Comparison of ENCODE assay signal across 1 cellular context in genomic region chr10:62073429-62073828, GRCh38.
A peak's percentile ranks its signal among the peaks of the same experiment; 100 is the strongest.
TF ChIP-seq lines count a peak whose summit lies in the region.

No MANE protein-coding gene starts in this region.

TF ChIP-seq in SK-N-SH, 30 proteins besides CTCF, POLR2A, EP300 and RAD21 (continued from another document):
- TF ChIP-seq POLR2AphosphoS5 (IDR thresholded peaks at IDR 0.05; ENCODE audit: low read depth, low read length), result peak; percentile 48; the same call in 1 of the 2 replicates
- TF ChIP-seq FOXJ3 (CRISPR knock-in tag; IDR thresholded peaks at IDR 0.05), result no peak
- peak; percentile 32; the same call in 1 of the 2 replicates for TF ChIP-seq NFIC (IDR thresholded peaks at IDR 0.05; ENCODE audit: borderline replicate concordance)
- peak; percentile 81 for TF ChIP-seq RFX5 (IDR thresholded peaks at IDR 0.05; ENCODE audit: low read length)
- TF ChIP-seq, protein P1, sequence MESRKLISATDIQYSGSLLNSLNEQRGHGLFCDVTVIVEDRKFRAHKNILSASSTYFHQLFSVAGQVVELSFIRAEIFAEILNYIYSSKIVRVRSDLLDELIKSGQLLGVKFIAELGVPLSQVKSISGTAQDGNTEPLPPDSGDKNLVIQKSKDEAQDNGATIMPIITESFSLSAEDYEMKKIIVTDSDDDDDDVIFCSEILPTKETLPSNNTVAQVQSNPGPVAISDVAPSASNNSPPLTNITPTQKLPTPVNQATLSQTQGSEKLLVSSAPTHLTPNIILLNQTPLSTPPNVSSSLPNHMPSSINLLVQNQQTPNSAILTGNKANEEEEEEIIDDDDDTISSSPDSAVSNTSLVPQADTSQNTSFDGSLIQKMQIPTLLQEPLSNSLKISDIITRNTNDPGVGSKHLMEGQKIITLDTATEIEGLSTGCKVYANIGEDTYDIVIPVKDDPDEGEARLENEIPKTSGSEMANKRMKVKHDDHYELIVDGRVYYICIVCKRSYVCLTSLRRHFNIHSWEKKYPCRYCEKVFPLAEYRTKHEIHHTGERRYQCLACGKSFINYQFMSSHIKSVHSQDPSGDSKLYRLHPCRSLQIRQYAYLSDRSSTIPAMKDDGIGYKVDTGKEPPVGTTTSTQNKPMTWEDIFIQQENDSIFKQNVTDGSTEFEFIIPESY (IDR thresholded peaks at IDR 0.05; ENCODE audit: borderline replicate concordance, low read depth), result no peak
- no peak for TF ChIP-seq MEF2A (IDR thresholded peaks at IDR 0.05; ENCODE audit: borderline replicate concordance, low read depth)
- no peak for TF ChIP-seq GABPA (IDR thresholded peaks at IDR 0.05; ENCODE audit: low read depth)
- TF ChIP-seq TEAD4 (IDR thresholded peaks at IDR 0.05; ENCODE audit: borderline replicate concordance, insufficient read depth), result no peak
- peak; percentile 29 for TF ChIP-seq JUND (IDR thresholded peaks at IDR 0.05)
- TF ChIP-seq MAX (IDR thresholded peaks at IDR 0.05; ENCODE audit: low read depth), result no peak
- peak; percentile 87 for TF ChIP-seq PBX3 (IDR thresholded peaks at IDR 0.05)
- TF ChIP-seq RXRA (IDR thresholded peaks at IDR 0.05; ENCODE audit: borderline replicate concordance, low read depth), result no peak
